Comparison of ENCODE assay signal across 11 cellular contexts in genomic region chr1:243257189-243257588, GRCh38. TPM values are rescaled to one million over a fixed set of nuclear protein-coding genes. Genes with fewer than 3 reads are reported as not detected.
A peak's percentile ranks its signal among the peaks of the same experiment; 100 is the strongest.
DNase-seq lines count a peak whose midpoint lies in the region; TF ChIP-seq lines count a peak whose summit lies in the region.
"Had no signal": no experiment of that assay in that cellular context is flagged by ENCODE, and none has a peak within 500 bp of the region (broad histone marks: within the 10 kb centered on the region; RNA-seq: fewer than 3 reads in every experiment).

No MANE protein-coding gene starts in this region.

- intact Hi-C loops in Calu3 (cut with micrococcal nuclease; ENCODE audit: unreplicated experiment), result loop anchor here (10.0 kb wide), 1 partner anchor 138 kb away; no protein-coding TSS in a partner anchor

- H3K4me3 Mint-ChIP-seq in Calu3 (ENCODE audit: low read depth, unreplicated experiment) (peak overlapping the region; percentile 90), endodermal cell (no peak overlapping the region), osteocyte (ENCODE audit: unreplicated experiment) (peak overlapping the region; percentile 82), mesothelial cell of epicardium (no peak overlapping the region)

- H3K27me3 ChIP-seq in MG63 (no peaks in the 10 kb centered on the region), endodermal cell (ENCODE audit: control insufficient read depth, insufficient read depth, low read length, poor library complexity, severe bottlenecking) (no peaks in the 10 kb centered on the region)
- H3K27me3 ChIP-seq: testis had no signal

- DNase-seq in Calu3 (no peak), MG63 (no peak), endodermal cell (no peak), osteocyte (ENCODE audit: extremely low spot score, unreplicated experiment) (no peak), mesothelial cell of epicardium (ENCODE audit: low spot score in 2 of 2, unreplicated experiment in 2 of 2) (no peak), NCI-H128 (lab: John Stamatoyannopoulos, UW; ENCODE audit: unreplicated experiment) (no peak), amniotic stem cell (lab: John Stamatoyannopoulos, UW) (no peak)
- DNase-seq: activated gamma-delta T cell treated with Interleukin-2 at 50 U/mL for 16 hours, NCI-H2107, occipital lobe, testis had no signal

- H3K9me3 ChIP-seq in MG63, result no peaks in the 10 kb centered on the region
- H3K9me3 ChIP-seq in endodermal cell (ENCODE audit: control insufficient read depth, low read length), result no peaks in the 10 kb centered on the region
- H3K9me3 ChIP-seq: testis had no signal

- no TSS peak for BruUV-seq in Calu3 (replicated peaks; lab: Mats Ljungman, UMichigan)

- no peaks in the 10 kb centered on the region for H3K36me3 ChIP-seq in MG63
- H3K36me3 ChIP-seq in endodermal cell (ENCODE audit: control insufficient read depth, insufficient read depth, low read length), result no peaks in the 10 kb centered on the region

- WGBS in endodermal cell (ENCODE audit: insufficient coverage in 1 of 2, insufficient read length in 1 of 2), 2 experiments, result 100% methylated on average over 1 of the region's 1 CpG

- H3K4me3 ChIP-seq in MG63 (peak overlapping the region; percentile 93), endodermal cell (ENCODE audit: low read length) (peak overlapping the region; percentile 95)

- H3K27me3 Mint-ChIP-seq in Calu3 (ENCODE audit: unreplicated experiment) (no peaks in the 10 kb centered on the region), endodermal cell (ENCODE audit: insufficient read depth) (no peaks in the 10 kb centered on the region), osteocyte (ENCODE audit: unreplicated experiment) (no peaks in the 10 kb centered on the region), mesothelial cell of epicardium (ENCODE audit: low read depth) (no peaks in the 10 kb centered on the region)

- TF ChIP-seq CTCF in Calu3 (IDR thresholded peaks at IDR 0.05; ENCODE audit: unreplicated experiment), result no peak
- TF ChIP-seq CTCF in endodermal cell (conservative IDR thresholded peaks at IDR 0.05), result no peak
- no peak for TF ChIP-seq CTCF in osteocyte (IDR thresholded peaks at IDR 0.05)
- TF ChIP-seq CTCF in mesothelial cell of epicardium (IDR thresholded peaks at IDR 0.05; ENCODE audit: unreplicated experiment), result no peak

- CTCF ChIA-PET in Calu3 (lab: Charles Lee), result no interaction called here

- H3K27ac ChIP-seq in endodermal cell (ENCODE audit: low read depth, low read length), result no peak overlapping the region

- no peak overlapping the region for H3K27ac Mint-ChIP-seq in Calu3 (ENCODE audit: unreplicated experiment)
- no peak overlapping the region for H3K27ac Mint-ChIP-seq in endodermal cell
- H3K27ac Mint-ChIP-seq in osteocyte (ENCODE audit: unreplicated experiment), result no peak overlapping the region
- H3K27ac Mint-ChIP-seq in mesothelial cell of epicardium, result no peak overlapping the region

- no peaks in the 10 kb centered on the region for H3K4me1 ChIP-seq in endodermal cell (ENCODE audit: control insufficient read depth, insufficient read depth, low read length)

- H3K9ac ChIP-seq in endodermal cell (ENCODE audit: extremely low read depth, low read length, poor library complexity, severe bottlenecking), result no peak overlapping the region

- H3K9me3 Mint-ChIP-seq in Calu3 (ENCODE audit: low read depth, unreplicated experiment), result no peaks in the 10 kb centered on the region
- no peaks in the 10 kb centered on the region for H3K9me3 Mint-ChIP-seq in endodermal cell
- no peaks in the 10 kb centered on the region for H3K9me3 Mint-ChIP-seq in osteocyte (ENCODE audit: unreplicated experiment)
- no peaks in the 10 kb centered on the region for H3K9me3 Mint-ChIP-seq in mesothelial cell of epicardium

- H3K4me1 Mint-ChIP-seq in Calu3 (ENCODE audit: low read depth, unreplicated experiment) (peaks cover 19% of the 10 kb centered on the region), endodermal cell (peaks cover 13% of the 10 kb centered on the region), osteocyte (ENCODE audit: unreplicated experiment) (peaks cover 31% of the 10 kb centered on the region), mesothelial cell of epicardium (peaks cover 21% of the 10 kb centered on the region)

- peaks cover 41% of the 10 kb centered on the region for H3K36me3 Mint-ChIP-seq in Calu3 (ENCODE audit: insufficient read depth, unreplicated experiment)
- no peaks in the 10 kb centered on the region for H3K36me3 Mint-ChIP-seq in endodermal cell (ENCODE audit: low read depth)
- peaks cover 3% of the 10 kb centered on the region for H3K36me3 Mint-ChIP-seq in osteocyte (ENCODE audit: unreplicated experiment)
- no peaks in the 10 kb centered on the region for H3K36me3 Mint-ChIP-seq in mesothelial cell of epicardium

RNA-seq across cellular contexts. Expression of gene SDCCAG8, which starts 1.3 kb away (rescaled TPM):
- total RNA-seq in Calu3 (2022) (52.0 and 67.3 TPM in 2 replicates), endodermal cell (10 to 100 TPM; 19.8 to 27.5 TPM), osteocyte (26.7 and 30.4 TPM in 2 replicates), mesothelial cell of epicardium (37.3 to 47.1 TPM (median 39.9 TPM) in 3 replicates)
- total RNA-seq in MG63 (2014; rRNA removed; shearing (Covaris generic); ENCODE audit: low replicate concordance), result 17.2 and 19.2 TPM in 2 replicates
- 14.3 TPM for polyA plus RNA-seq in endodermal cell (2013, experiment 1 of 2)
- polyA plus RNA-seq in endodermal cell (2013, experiment 2 of 2), result 16.5 TPM

RNA-seq across cellular contexts. Expression of gene CEP170, which starts 2.1 kb away (rescaled TPM):
- total RNA-seq in Calu3 (2022), result 86.7 and 133 TPM in 2 replicates
- total RNA-seq in MG63 (2014; rRNA removed; shearing (Covaris generic); ENCODE audit: low replicate concordance), result 31.9 and 46.1 TPM in 2 replicates
- 10 to 100 TPM; 85.7 to 99.8 TPM for total RNA-seq in endodermal cell
- 81.7 TPM for polyA plus RNA-seq in endodermal cell (2013, experiment 1 of 2)
- 83.0 TPM for polyA plus RNA-seq in endodermal cell (2013, experiment 2 of 2)
- 125 and 131 TPM in 2 replicates for total RNA-seq in osteocyte
- 118 to 129 TPM (median 120 TPM) in 3 replicates for total RNA-seq in mesothelial cell of epicardium

Comparison
In these comparisons a context has a peak if more than half of its experiments do, and no peak if none do; other contexts are left out.
1. H3K4me3 Mint-ChIP-seq: peak in Calu3 (single experiment) and osteocyte (single experiment); none in endodermal cell (single experiment) and mesothelial cell of epicardium (single experiment).